In genomic region chr5:142421158-142421617, GRCh38 we compare ENCODE assay signal across 1 cellular context.
A peak's percentile ranks its signal among the peaks of the same experiment; 100 is the strongest.
TF ChIP-seq lines count a peak whose summit lies in the region.

No MANE protein-coding gene starts in this region.

TF ChIP-seq in HepG2, 621 proteins besides CTCF, POLR2A, EP300 and RAD21 (continued from another document and continues in another):
- TF ChIP-seq HMGXB3 (CRISPR knock-in tag; IDR thresholded peaks at IDR 0.05; ENCODE audit: borderline replicate concordance) = no peak
- TF ChIP-seq TEAD3 (CRISPR knock-in tag; optimal IDR thresholded peaks at IDR 0.05; ENCODE audit: borderline replicate concordance) = peak; percentile 75
- peak; percentile 56; the same call in 1 of the 2 replicates for TF ChIP-seq FOXJ3 (CRISPR knock-in tag; IDR thresholded peaks at IDR 0.05; ENCODE audit: borderline replicate concordance)
- no peak; the same call in 1 of the 2 replicates for TF ChIP-seq ZNF335 (CRISPR knock-in tag; IDR thresholded peaks at IDR 0.05)
- TF ChIP-seq YY1 (IDR thresholded peaks at IDR 0.05; ENCODE audit: insufficient read depth, insufficient replicate concordance, low read depth, low read length) = peak; percentile 16
- TF ChIP-seq PRPF4 (IDR thresholded peaks at IDR 0.05; ENCODE audit: low read depth, low read length, poor library complexity, severe bottlenecking) = no peak
- no peak for TF ChIP-seq ZNF446 (CRISPR knock-in tag; IDR thresholded peaks at IDR 0.05)
- no peak for TF ChIP-seq ZSCAN22 (CRISPR knock-in tag; IDR thresholded peaks at IDR 0.05)
- 0 out of 2 replicates have a peak, but pooled peaks have one; percentile 16 for TF ChIP-seq GATAD2A (CRISPR knock-in tag; IDR thresholded peaks at IDR 0.05)
- peak; percentile 44 for TF ChIP-seq ASH2L (IDR thresholded peaks at IDR 0.05; ENCODE audit: insufficient read length, low read depth, low read length)
- no peak for TF ChIP-seq ZNF160 (CRISPR knock-in tag; IDR thresholded peaks at IDR 0.05)
- TF ChIP-seq TCF7 (IDR thresholded peaks at IDR 0.05; ENCODE audit: low read depth) = peak; percentile 52; the same call in 1 of the 2 replicates
- TF ChIP-seq HNF4A (CRISPR knock-in tag; IDR thresholded peaks at IDR 0.05) = peak; percentile 87
- TF ChIP-seq ZNF563 (CRISPR knock-in tag; IDR thresholded peaks at IDR 0.05) = no peak
- no peak for TF ChIP-seq ZSCAN20 (CRISPR knock-in tag; IDR thresholded peaks at IDR 0.05; ENCODE audit: borderline replicate concordance)
- 0 out of 2 replicates have a peak, but pooled peaks have one; percentile 31 for TF ChIP-seq ATF1 (CRISPR knock-in tag; IDR thresholded peaks at IDR 0.05)
- peak; percentile 67; the same call in 1 of the 2 replicates for TF ChIP-seq ZSCAN31 (CRISPR knock-in tag; IDR thresholded peaks at IDR 0.05; ENCODE audit: low read depth)
- no peak for TF ChIP-seq EEA1 (CRISPR knock-in tag; IDR thresholded peaks at IDR 0.05; ENCODE audit: borderline replicate concordance)
- TF ChIP-seq HBP1 (CRISPR knock-in tag; IDR thresholded peaks at IDR 0.05; ENCODE audit: low read depth) = no peak
- TF ChIP-seq ZNF101 (CRISPR knock-in tag; IDR thresholded peaks at IDR 0.05; ENCODE audit: borderline replicate concordance, low read depth) = no peak
- TF ChIP-seq SOX13 (IDR thresholded peaks at IDR 0.05) = peak; percentile 76; the same call in 1 of the 2 replicates
- peak in 1 of 2 experiments; percentile 88; a peak in 2 of 4 replicates for TF ChIP-seq SOX13 (CRISPR knock-in tag; conservative IDR thresholded peaks at IDR 0.05 in 1 of 2, IDR thresholded peaks at IDR 0.05 in 1 of 2)
- no peak for TF ChIP-seq ZBTB8A (CRISPR knock-in tag; IDR thresholded peaks at IDR 0.05; ENCODE audit: borderline replicate concordance, low read depth)
- peak; percentile 79 for TF ChIP-seq FOXP4 (CRISPR knock-in tag; IDR thresholded peaks at IDR 0.05)
- peak; percentile 44 for TF ChIP-seq SALL1 (CRISPR knock-in tag; IDR thresholded peaks at IDR 0.05)
- TF ChIP-seq ZBTB7A (CRISPR knock-in tag; IDR thresholded peaks at IDR 0.05) = peak; percentile 49; the same call in 1 of the 2 replicates
- no peak for TF ChIP-seq PLRG1 (conservative IDR thresholded peaks at IDR 0.05)
- TF ChIP-seq ZNF747 (CRISPR knock-in tag; IDR thresholded peaks at IDR 0.05; ENCODE audit: borderline replicate concordance) = 0 out of 2 replicates have a peak, but pooled peaks have one; percentile 37
- TF ChIP-seq TFE3 (CRISPR knock-in tag; IDR thresholded peaks at IDR 0.05) = no peak
- TF ChIP-seq ZNF3 (CRISPR knock-in tag; IDR thresholded peaks at IDR 0.05) = no peak
- 0 out of 2 replicates have a peak, but pooled peaks have one; percentile 68 for TF ChIP-seq ZNF614 (CRISPR knock-in tag; IDR thresholded peaks at IDR 0.05; ENCODE audit: borderline replicate concordance)
- no peak for TF ChIP-seq SP1 (IDR thresholded peaks at IDR 0.05)
- TF ChIP-seq SP1 (CRISPR knock-in tag; IDR thresholded peaks at IDR 0.05) = no peak
- no peak for TF ChIP-seq GPN1 (CRISPR knock-in tag; IDR thresholded peaks at IDR 0.05; ENCODE audit: borderline replicate concordance)
- no peak for TF ChIP-seq HOXA9 (CRISPR knock-in tag; IDR thresholded peaks at IDR 0.05; ENCODE audit: borderline replicate concordance)
- TF ChIP-seq ETV5 (CRISPR knock-in tag; IDR thresholded peaks at IDR 0.05; ENCODE audit: borderline replicate concordance) = peak; percentile 83; the same call in 1 of the 2 replicates
- no peak for TF ChIP-seq ZNF207 (IDR thresholded peaks at IDR 0.05; ENCODE audit: borderline replicate concordance)
- no peak for TF ChIP-seq ZNF383 (CRISPR knock-in tag; IDR thresholded peaks at IDR 0.05; ENCODE audit: borderline replicate concordance)
- no peak for TF ChIP-seq RELA (CRISPR knock-in tag; IDR thresholded peaks at IDR 0.05)
- TF ChIP-seq NRL (CRISPR knock-in tag; IDR thresholded peaks at IDR 0.05; ENCODE audit: borderline replicate concordance) = no peak
- no peak for TF ChIP-seq ZNF841 (CRISPR knock-in tag; IDR thresholded peaks at IDR 0.05; ENCODE audit: borderline replicate concordance)
- no peak for TF ChIP-seq ZBTB33 (CRISPR knock-in tag; IDR thresholded peaks at IDR 0.05)
- TF ChIP-seq ZBTB37 (CRISPR knock-in tag; IDR thresholded peaks at IDR 0.05) = no peak
- no peak for TF ChIP-seq STAT5B (CRISPR knock-in tag; IDR thresholded peaks at IDR 0.05)
- no peak for TF ChIP-seq ZNF343 (CRISPR knock-in tag; IDR thresholded peaks at IDR 0.05)
- TF ChIP-seq MEIS2 (CRISPR knock-in tag; IDR thresholded peaks at IDR 0.05) = no peak
- TF ChIP-seq CENPX (CRISPR knock-in tag; IDR thresholded peaks at IDR 0.05) = no peak
- TF ChIP-seq HOXA5 (CRISPR knock-in tag; IDR thresholded peaks at IDR 0.05) = no peak
- TF ChIP-seq ZUFSP (CRISPR knock-in tag; IDR thresholded peaks at IDR 0.05; ENCODE audit: borderline replicate concordance) = no peak
- TF ChIP-seq FOXM1 (CRISPR knock-in tag; IDR thresholded peaks at IDR 0.05) = no peak
- TF ChIP-seq ZNF562 (CRISPR knock-in tag; IDR thresholded peaks at IDR 0.05; ENCODE audit: borderline replicate concordance) = no peak
- TF ChIP-seq RAD51 (IDR thresholded peaks at IDR 0.05; ENCODE audit: borderline replicate concordance) = no peak
- TF ChIP-seq CREB1 (IDR thresholded peaks at IDR 0.05) = no peak
- TF ChIP-seq CREB1 (CRISPR knock-in tag; IDR thresholded peaks at IDR 0.05) = peak; percentile 49; the same call in 1 of the 2 replicates
- no peak for TF ChIP-seq ZNF713 (CRISPR knock-in tag; IDR thresholded peaks at IDR 0.05)
